In the genomic region with DNA sequence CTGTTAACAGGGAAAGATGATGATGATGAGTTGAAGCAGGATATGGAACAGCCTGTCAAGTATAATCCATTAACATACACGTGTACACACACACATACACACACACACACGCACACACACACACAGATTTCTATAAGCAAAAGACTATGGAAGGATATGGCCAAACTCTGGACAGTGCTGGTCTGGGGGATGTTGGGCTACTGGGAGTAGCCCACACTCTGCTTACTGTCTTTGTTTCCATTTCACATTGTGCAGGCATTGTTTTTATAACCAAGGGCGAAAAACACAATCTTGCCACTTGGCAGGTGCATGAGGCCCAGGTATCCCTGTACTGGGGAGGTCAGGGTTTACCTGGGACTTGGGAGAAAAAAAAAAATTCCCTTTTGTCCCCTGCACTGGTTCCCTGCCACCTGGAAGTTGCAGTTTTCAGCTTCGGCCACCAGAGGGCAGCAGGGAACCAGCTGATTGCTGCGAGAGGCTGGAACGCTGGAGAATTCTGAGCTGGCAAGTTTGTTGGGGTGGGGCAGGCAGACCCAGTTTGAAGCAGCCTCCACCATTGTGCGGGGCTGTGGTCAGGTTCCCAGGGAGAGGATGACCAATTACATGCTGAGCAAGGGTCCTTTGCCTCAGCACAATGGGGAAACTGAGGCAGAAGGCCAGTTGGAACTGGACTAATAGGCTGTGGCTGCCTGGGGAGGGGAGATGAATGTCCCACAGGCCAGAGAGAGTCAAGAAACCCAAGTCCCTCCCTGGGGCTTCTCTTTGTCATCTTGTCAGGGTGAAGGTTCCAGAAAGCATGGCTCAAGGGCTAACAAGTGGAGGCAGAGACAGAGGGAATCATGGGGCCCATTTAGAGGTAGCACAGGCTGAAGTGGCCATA, we compare ENCODE assay signal across 8 cellular contexts. TPM values are rescaled to one million over a fixed set of nuclear protein-coding genes. Genes with fewer than 3 reads are reported as not detected.
DNase-seq lines count a peak whose midpoint lies in the region; ATAC-seq and TF ChIP-seq lines count a peak whose summit lies in the region.

No MANE protein-coding gene starts in this region.

- DNase-seq in DMS53 (lab: John Stamatoyannopoulos, UW) = peak; percentile 84
- DNase-seq in NCI-H82 treated with DMSO at 0.1 percent for 48 hours (lab: John Stamatoyannopoulos, UW; ENCODE audit: unreplicated experiment) = peak; percentile 21
- peak; percentile 41 for DNase-seq in activated CD8-positive, alpha-beta memory T cell treated with anti-CD3 and anti-CD28 coated beads, Interleukin-2, amount 50 U/mL, for 24 hours (ENCODE audit: extremely low read depth)
- DNase-seq in epithelial cell of esophagus (ENCODE audit: low read depth) = peak; percentile 71
- DNase-seq in mucosa of gallbladder (ENCODE audit: low spot score) = peak; percentile 80
- peak; percentile 88 for DNase-seq in stimulated activated CD8-positive, alpha-beta memory T cell treated with anti-CD3 and anti-CD28 coated beads, Interleukin-4, amount 100 ng/mL, for 48 hours

- TF ChIP-seq CTCF in epithelial cell of esophagus (IDR thresholded peaks at IDR 0.05; ENCODE audit: insufficient read depth, low read depth, low read length, missing control alignments) = peak; percentile 98

- ATAC-seq in HG02759 (IDR thresholded peaks at IDR 0.05; ENCODE audit: unreplicated experiment) (peak; percentile 67), GM18868 (IDR thresholded peaks at IDR 0.05; ENCODE audit: unreplicated experiment) (no peak)

- no peak overlapping the region for H3K4me3 ChIP-seq in epithelial cell of esophagus (ENCODE audit: low read length)

RNA-seq across cellular contexts. Expression of a gene that starts 27.3 kb away (rescaled TPM):
- total RNA-seq in mucosa of gallbladder = 49.4 TPM

Comparison
In these comparisons a context has a peak if more than half of its experiments do, and no peak if none do; other contexts are left out.
1. DNase-seq: peak in every context shown above with its lines; median percentile 88 in stimulated activated CD8-positive, alpha-beta memory T cell treated with anti-CD3 and anti-CD28 coated beads, Interleukin-4, amount 100 ng/mL, for 48 hours; 84 in DMS53; 80 in mucosa of gallbladder; 71 in epithelial cell of esophagus; 41 in activated CD8-positive, alpha-beta memory T cell treated with anti-CD3 and anti-CD28 coated beads, Interleukin-2, amount 50 U/mL, for 24 hours; 21 in NCI-H82 treated with DMSO at 0.1 percent for 48 hours.